8 cellular contexts compared by ENCODE assay signal in the genomic region with DNA sequence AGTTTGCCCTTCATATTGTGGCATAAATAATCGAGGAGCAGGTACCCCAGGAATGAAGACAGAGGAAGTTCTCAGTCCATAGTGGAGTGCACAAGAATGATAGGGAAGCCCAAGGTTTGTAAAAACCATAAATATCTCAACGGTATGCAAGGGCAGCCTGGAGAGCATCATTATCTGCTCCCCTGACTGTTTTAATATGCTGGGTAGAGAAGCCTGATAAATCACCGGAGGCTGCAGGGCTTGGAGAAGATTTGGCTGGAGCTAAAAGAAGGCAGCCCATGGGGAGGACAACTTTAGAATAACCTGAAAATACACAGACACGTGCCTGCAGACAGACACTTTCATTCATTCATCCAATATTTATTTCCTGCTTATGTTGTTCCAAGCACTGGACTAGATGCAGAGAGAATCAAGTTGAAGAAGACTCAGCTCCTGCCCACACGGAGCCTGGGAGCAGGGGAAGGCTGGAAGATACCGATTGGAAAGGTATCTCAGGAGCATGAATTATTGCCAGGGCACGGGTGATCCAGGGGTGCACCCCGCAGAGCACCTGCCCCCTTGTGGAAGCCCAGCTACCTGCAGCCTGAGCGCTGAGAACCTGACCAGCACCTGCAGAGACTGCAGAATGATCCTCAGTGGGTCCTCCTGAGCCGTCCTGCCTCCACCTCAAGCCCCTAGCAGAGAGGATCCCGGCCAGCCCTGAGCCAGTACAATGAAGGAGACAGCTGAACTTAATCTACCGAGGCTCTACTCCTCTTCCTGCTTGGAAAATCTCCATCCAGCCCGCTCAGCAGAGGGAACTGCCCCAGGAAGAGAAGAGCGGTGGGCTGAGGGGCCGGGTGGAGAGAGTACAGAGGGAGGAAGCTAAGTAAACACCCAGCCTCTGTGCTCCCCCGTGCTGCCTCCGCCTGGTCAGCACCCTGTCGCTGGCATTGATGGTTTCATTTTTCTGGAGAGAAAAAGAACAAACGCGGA.
A peak's percentile ranks its signal among the peaks of the same experiment; 100 is the strongest.
DNase-seq lines count a peak whose midpoint lies in the region; ATAC-seq and TF ChIP-seq lines count a peak whose summit lies in the region.

No MANE protein-coding gene starts in this region.

- H3K4me3 ChIP-seq in fibroblast of the aortic adventitia (ENCODE audit: low read depth, low read length) (no peak overlapping the region), rectal smooth muscle tissue (ENCODE audit: low read length) (peak overlapping the region; percentile 37)

- H3K4me1 ChIP-seq in rectal smooth muscle tissue (ENCODE audit: control insufficient read depth, insufficient read depth, low read length), result peaks cover 7% of the 10 kb centered on the region

- peak; percentile 47 for ATAC-seq in HG02588 (IDR thresholded peaks at IDR 0.05; ENCODE audit: unreplicated experiment)
- ATAC-seq in GM21447 (IDR thresholded peaks at IDR 0.05; ENCODE audit: unreplicated experiment), result no peak
- ATAC-seq in HG03095 (IDR thresholded peaks at IDR 0.05; ENCODE audit: unreplicated experiment), result no peak

- no peak overlapping the region for H3K9ac ChIP-seq in rectal smooth muscle tissue (ENCODE audit: low read length)

- no peak overlapping the region for H3K27ac ChIP-seq in rectal smooth muscle tissue (ENCODE audit: low read depth, low read length)

- peak; percentile 8 for DNase-seq in DMS 273 treated with DMSO at 0.1 percent for 48 hours (lab: John Stamatoyannopoulos, UW)
- peak; percentile 87 for DNase-seq in NCI-H82 (lab: John Stamatoyannopoulos, UW)
- DNase-seq in activated T-cell treated with anti-CD3 and anti-CD28 coated beads for 1 hour (ENCODE audit: low read depth), result peak; percentile 54
- no peak for DNase-seq in fibroblast of the aortic adventitia (ENCODE audit: low read depth)

- peak; percentile 40 for TF ChIP-seq CTCF in fibroblast of the aortic adventitia (IDR thresholded peaks at IDR 0.05; ENCODE audit: insufficient read depth, low read length)

- no peaks in the 10 kb centered on the region for H3K36me3 ChIP-seq in rectal smooth muscle tissue (ENCODE audit: control insufficient read depth, insufficient read depth, low read length)

- H3K27me3 ChIP-seq in rectal smooth muscle tissue (ENCODE audit: control insufficient read depth, insufficient read depth, low read length), result peaks cover 2% of the 10 kb centered on the region
